ENCODE assay signal across 14 cellular contexts in genomic region chrX:154549766-154550165, GRCh38. TPM values are rescaled to one million over a fixed set of nuclear protein-coding genes. Genes with fewer than 3 reads are reported as not detected.
A peak's percentile ranks its signal among the peaks of the same experiment; 100 is the strongest.
DNase-seq lines count a peak whose midpoint lies in the region; ATAC-seq and TF ChIP-seq lines count a peak whose summit lies in the region.
"Had no signal": no experiment of that assay in that cellular context is flagged by ENCODE, and none has a peak within 500 bp of the region (broad histone marks: within the 10 kb centered on the region; RNA-seq: fewer than 3 reads in every experiment).

No MANE protein-coding gene starts in this region.

- no peak for ATAC-seq in GM18505 (IDR thresholded peaks at IDR 0.05; ENCODE audit: unreplicated experiment)

- H3K27ac ChIP-seq in ACC112 (ENCODE audit: low read depth, low read length): no peak overlapping the region

- H3K9me3 Mint-ChIP-seq in activated T-helper 2 cell treated with anti-CD3 and anti-CD28 coated beads, Interferon-gamma antibody, Interleukin-2, Interleukin-4, amounts not matched to agents 10 μg/mL and 5 μg/mL and 100 μg/mL, durations not matched to agents 14 hours and 24 hours and 36 hours: no peaks in the 10 kb centered on the region
- no peaks in the 10 kb centered on the region for H3K9me3 Mint-ChIP-seq in immature natural killer cell

- no peak for TF ChIP-seq POLR2A in GM18505 (IDR thresholded peaks at IDR 0.05; ENCODE audit: borderline replicate concordance, extremely low read depth, insufficient read depth, insufficient read length)

- intact Hi-C loops in activated T-helper 2 cell treated with anti-CD3 and anti-CD28 coated beads, Interferon-gamma antibody, Interleukin-2, Interleukin-4, amounts not matched to agents 10 μg/mL and 5 μg/mL and 100 μg/mL, durations not matched to agents 14 hours and 24 hours and 36 hours (cut with micrococcal nuclease): no loop called here

- DNase-seq in ELR (ENCODE audit: low read depth) (peak; percentile 40), immature natural killer cell (no peak), mucosa of gallbladder (ENCODE audit: low spot score) (no peak), SW480 (ENCODE audit: low spot score) (no peak), amniotic stem cell (lab: John Stamatoyannopoulos, UW) (no peak)
- no peak for DNase-seq in activated T-helper 2 cell treated with anti-CD3 and anti-CD28 coated beads, Interferon-gamma antibody, Interleukin-2, Interleukin-4, amounts not matched to agents 10 μg/mL and 5 μg/mL and 100 μg/mL, durations not matched to agents 14 hours and 24 hours and 36 hours (ENCODE audit: low spot score)
- DNase-seq: C1 segment of cervical spinal cord; cerebellar nuclear complex; NCI-H2081; stimulated activated CD4-positive, alpha-beta T cell treated with anti-CD3 and anti-CD28 coated beads, Interleukin-15, amount 100 ng/mL, for 24 hours had no signal

- no peak overlapping the region for H3K27ac Mint-ChIP-seq in activated T-helper 2 cell treated with anti-CD3 and anti-CD28 coated beads, Interferon-gamma antibody, Interleukin-2, Interleukin-4, amounts not matched to agents 10 μg/mL and 5 μg/mL and 100 μg/mL, durations not matched to agents 14 hours and 24 hours and 36 hours
- H3K27ac Mint-ChIP-seq in immature natural killer cell: peak overlapping the region in 5 of 6 donors; percentile 46 to 92 (median 74)

- peaks cover 46% of the 10 kb centered on the region for H3K36me3 Mint-ChIP-seq in activated T-helper 2 cell treated with anti-CD3 and anti-CD28 coated beads, Interferon-gamma antibody, Interleukin-2, Interleukin-4, amounts not matched to agents 10 μg/mL and 5 μg/mL and 100 μg/mL, durations not matched to agents 14 hours and 24 hours and 36 hours (ENCODE audit: low read depth)
- peaks cover 0 to 10% (median 0%) of the 10 kb centered on the region in 3 donors for H3K36me3 Mint-ChIP-seq in immature natural killer cell

- H3K36me3 ChIP-seq in ACC112 (ENCODE audit: insufficient read depth, low read length): no peaks in the 10 kb centered on the region; the same call in 1 of the 2 replicates

- H2AFZ ChIP-seq in ACC112 (ENCODE audit: low read length, unreplicated experiment): no peak overlapping the region

- no peaks in the 10 kb centered on the region for H3K27me3 Mint-ChIP-seq in activated T-helper 2 cell treated with anti-CD3 and anti-CD28 coated beads, Interferon-gamma antibody, Interleukin-2, Interleukin-4, amounts not matched to agents 10 μg/mL and 5 μg/mL and 100 μg/mL, durations not matched to agents 14 hours and 24 hours and 36 hours (ENCODE audit: low read depth)
- H3K27me3 Mint-ChIP-seq in immature natural killer cell (ENCODE audit: low read depth in 3 of 3): peaks cover 2 to 9% (median 6%) of the 10 kb centered on the region in 3 donors

- peak overlapping the region; percentile 49 for H3K4me3 ChIP-seq in ACC112 (ENCODE audit: low read depth, low read length)

- peaks cover 14% of the 10 kb centered on the region for H3K4me1 ChIP-seq in ACC112 (ENCODE audit: control insufficient read depth, insufficient read depth, low read length, unreplicated experiment)

- H3K4me1 Mint-ChIP-seq in activated T-helper 2 cell treated with anti-CD3 and anti-CD28 coated beads, Interferon-gamma antibody, Interleukin-2, Interleukin-4, amounts not matched to agents 10 μg/mL and 5 μg/mL and 100 μg/mL, durations not matched to agents 14 hours and 24 hours and 36 hours (ENCODE audit: low read depth): peaks cover 21% of the 10 kb centered on the region
- H3K4me1 Mint-ChIP-seq in immature natural killer cell: peaks cover 39 to 55% of the 10 kb centered on the region in 2 donors

- H3K27me3 ChIP-seq in ACC112 (ENCODE audit: insufficient read depth, low read length): no peaks in the 10 kb centered on the region

- H3K79me2 ChIP-seq in ACC112 (ENCODE audit: control insufficient read depth, insufficient read depth, low read length, unreplicated experiment): peaks cover 56% of the 10 kb centered on the region

- peak overlapping the region; percentile 42 for H3K4me3 Mint-ChIP-seq in activated T-helper 2 cell treated with anti-CD3 and anti-CD28 coated beads, Interferon-gamma antibody, Interleukin-2, Interleukin-4, amounts not matched to agents 10 μg/mL and 5 μg/mL and 100 μg/mL, durations not matched to agents 14 hours and 24 hours and 36 hours (ENCODE audit: low read depth)
- H3K4me3 Mint-ChIP-seq in immature natural killer cell: peak overlapping the region; percentile 38 to 86 (median 48)

RNA-seq across cellular contexts. Expression of gene IKBKG, which starts 2.3 kb away (rescaled TPM):
- total RNA-seq in activated T-helper 2 cell treated with anti-CD3 and anti-CD28 coated beads, Interferon-gamma antibody, Interleukin-2, Interleukin-4, amounts not matched to agents 10 μg/mL and 5 μg/mL and 100 μg/mL, durations not matched to agents 14 hours and 24 hours and 36 hours: 40.5 and 41.7 TPM in 2 replicates
- 10 to 100 TPM; 41.4 to 69.4 (median 45.9) TPM for polyA plus RNA-seq in immature natural killer cell
- total RNA-seq in mucosa of gallbladder: 31.2 TPM

RNA-seq across cellular contexts. Expression of gene G6PD, which starts 3.1 kb away (rescaled TPM):
- 82.8 and 86.4 TPM in 2 replicates for total RNA-seq in activated T-helper 2 cell treated with anti-CD3 and anti-CD28 coated beads, Interferon-gamma antibody, Interleukin-2, Interleukin-4, amounts not matched to agents 10 μg/mL and 5 μg/mL and 100 μg/mL, durations not matched to agents 14 hours and 24 hours and 36 hours
- polyA plus RNA-seq in immature natural killer cell: 10 to 100 TPM; 10.5 to 24.9 (median 12.1) TPM
- total RNA-seq in mucosa of gallbladder: 119 TPM

RNA-seq across cellular contexts. Expression of gene FAM3A, which starts 33.7 kb away (rescaled TPM):
- 39.2 and 39.8 TPM in 2 replicates for total RNA-seq in activated T-helper 2 cell treated with anti-CD3 and anti-CD28 coated beads, Interferon-gamma antibody, Interleukin-2, Interleukin-4, amounts not matched to agents 10 μg/mL and 5 μg/mL and 100 μg/mL, durations not matched to agents 14 hours and 24 hours and 36 hours
- polyA plus RNA-seq in immature natural killer cell: 10 to 100 TPM; 27.1 to 31.3 (median 30.1) TPM
- total RNA-seq in mucosa of gallbladder: 75.3 TPM

RNA-seq across cellular contexts. Expression of gene CTAG1A, which starts 35.2 kb away (rescaled TPM):
- not detected in 2 replicates for total RNA-seq in activated T-helper 2 cell treated with anti-CD3 and anti-CD28 coated beads, Interferon-gamma antibody, Interleukin-2, Interleukin-4, amounts not matched to agents 10 μg/mL and 5 μg/mL and 100 μg/mL, durations not matched to agents 14 hours and 24 hours and 36 hours
- polyA plus RNA-seq in immature natural killer cell: not detected
- total RNA-seq in mucosa of gallbladder: not detected
- total RNA-seq: kidney epithelial cell, LHCN-M2 had no signal

RNA-seq across cellular contexts. Expression of gene SLC10A3, which starts 59.3 kb away (rescaled TPM):
- 17.5 and 18.3 TPM in 2 replicates for total RNA-seq in activated T-helper 2 cell treated with anti-CD3 and anti-CD28 coated beads, Interferon-gamma antibody, Interleukin-2, Interleukin-4, amounts not matched to agents 10 μg/mL and 5 μg/mL and 100 μg/mL, durations not matched to agents 14 hours and 24 hours and 36 hours
- 100 to 1,000 TPM in 1 of 3 donors, 10 to 100 TPM in 2; 53.1 to 110 (median 91.1) TPM for polyA plus RNA-seq in immature natural killer cell
- 32.2 TPM for total RNA-seq in mucosa of gallbladder
